Comparison of ENCODE assay signal across 8 cellular contexts in the genomic region with DNA sequence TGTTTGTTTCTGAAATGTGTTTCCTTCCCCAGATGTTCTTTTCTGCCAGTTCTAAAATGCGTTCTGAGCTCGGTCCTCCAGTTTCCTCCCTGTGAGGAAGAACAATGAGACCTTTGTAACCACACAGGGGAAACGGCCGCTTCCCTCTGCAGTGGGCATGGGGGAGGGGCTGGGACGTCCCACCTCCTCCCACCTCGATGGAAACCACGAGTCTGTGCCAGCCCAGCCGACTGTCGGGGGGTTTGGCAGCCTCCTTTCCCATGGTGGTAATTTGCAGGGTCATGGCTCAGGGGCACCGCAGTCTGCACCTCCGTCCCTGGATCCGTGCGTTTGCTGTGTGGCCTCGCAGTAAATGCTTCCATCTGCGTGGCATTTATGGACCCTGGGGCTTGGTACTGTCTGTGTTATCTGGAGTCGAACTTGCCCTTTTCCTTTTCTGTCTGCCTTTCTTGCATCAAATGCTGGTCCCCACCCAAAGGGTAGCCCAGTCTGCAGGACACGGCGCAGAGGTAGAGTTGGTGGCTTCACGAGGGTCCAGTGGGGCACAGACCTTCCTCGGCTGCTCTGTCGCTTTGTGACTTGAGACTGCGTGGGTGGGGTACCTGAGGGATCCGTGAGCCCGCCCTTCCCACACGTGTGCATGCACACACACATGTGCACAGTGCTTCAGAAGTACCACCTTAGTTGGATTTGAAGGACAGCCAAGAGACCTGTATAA. TPM values are rescaled to one million over a fixed set of nuclear protein-coding genes. Genes with fewer than 3 reads are reported as not detected.
DNase-seq lines count a peak whose midpoint lies in the region; ATAC-seq and TF ChIP-seq lines count a peak whose summit lies in the region.

No MANE protein-coding gene starts in this region.

- H3K27me3 ChIP-seq in testis (no peaks in the 10 kb centered on the region), PC-9 (ENCODE audit: insufficient read depth, low read depth) (no peaks in the 10 kb centered on the region)

- no peaks in the 10 kb centered on the region for H3K9me3 Mint-ChIP-seq in activated CD4-positive, alpha-beta T cell treated with anti-CD3 and anti-CD28 coated beads for 36 hours (ENCODE audit: low read depth)
- H3K9me3 Mint-ChIP-seq in activated naive CD8-positive, alpha-beta T cell (ENCODE audit: low read depth): no peaks in the 10 kb centered on the region

- no peak overlapping the region for H2AFZ ChIP-seq in PC-9

- no peak for TF ChIP-seq POLR2A in testis (IDR thresholded peaks at IDR 0.05)

- H3K36me3 ChIP-seq in testis (ENCODE audit: low read depth, missing control alignments) (no peaks in the 10 kb centered on the region), PC-9 (ENCODE audit: low read depth) (0 out of 2 replicates have a peak, but pooled peaks cover 4% of the 10 kb centered on the region)

- no peaks in the 10 kb centered on the region for H3K36me3 Mint-ChIP-seq in activated CD4-positive, alpha-beta T cell treated with anti-CD3 and anti-CD28 coated beads for 36 hours (ENCODE audit: low read depth)
- no peaks in the 10 kb centered on the region for H3K36me3 Mint-ChIP-seq in activated naive CD8-positive, alpha-beta T cell

- H3K27me3 Mint-ChIP-seq in activated CD4-positive, alpha-beta T cell treated with anti-CD3 and anti-CD28 coated beads for 36 hours: no peaks in the 10 kb centered on the region
- no peaks in the 10 kb centered on the region for H3K27me3 Mint-ChIP-seq in activated naive CD8-positive, alpha-beta T cell

- TF ChIP-seq CTCF in testis (IDR thresholded peaks at IDR 0.05) (no peak), PC-9 (conservative IDR thresholded peaks at IDR 0.05) (no peak)

- no peaks in the 10 kb centered on the region for H3F3A ChIP-seq in PC-9 (ENCODE audit: insufficient read depth, low read depth)

- POLR2A ChIA-PET in activated CD4-positive, alpha-beta T cell treated with anti-CD3 and anti-CD28 coated beads for 36 hours (lab: Charles Lee): interaction anchor here (0.6 kb wide), 1 partner anchor 10 kb away, joined by 6 read pairs; no protein-coding TSS in a partner anchor
- POLR2A ChIA-PET in PC-9 (lab: Charles Lee; ENCODE audit: unreplicated experiment): no interaction called here

- H3K4me3 ChIP-seq in testis (no peak overlapping the region), PC-9 (no peak overlapping the region)

- peaks cover 54% of the 10 kb centered on the region for H4K20me1 ChIP-seq in PC-9 (ENCODE audit: insufficient read depth)

- H3K9me2 ChIP-seq in PC-9 (ENCODE audit: insufficient read depth): no peaks in the 10 kb centered on the region

- intact Hi-C loops in activated CD4-positive, alpha-beta T cell treated with anti-CD3 and anti-CD28 coated beads for 36 hours (cut with DNase I, micrococcal nuclease): no loop called here
- intact Hi-C loops in testis (cut with DNase I; ENCODE audit: low total_unique reads): no loop called here
- intact Hi-C loops in PC-9 (cut with micrococcal nuclease; ENCODE audit: unreplicated experiment): no loop called here

- CTCF ChIA-PET in activated CD4-positive, alpha-beta T cell treated with anti-CD3 and anti-CD28 coated beads for 36 hours (lab: Charles Lee): no interaction called here
- CTCF ChIA-PET in PC-9 (lab: Charles Lee): no interaction called here

- H3K9me3 ChIP-seq in testis: no peaks in the 10 kb centered on the region
- H3K9me3 ChIP-seq in PC-9 (ENCODE audit: insufficient read depth, low read depth): no peaks in the 10 kb centered on the region

- BruUV-seq in PC-9 (replicated peaks; lab: Mats Ljungman, UMichigan): no TSS peak

- peak; percentile 28 for DNase-seq in activated CD4-positive, alpha-beta T cell treated with anti-CD3 and anti-CD28 coated beads for 36 hours
- no peak for DNase-seq in activated CD4-positive, alpha-beta T cell treated with anti-CD3 and anti-CD28 coated beads for 4 hours
- peak; percentile 51 for DNase-seq in kidney tubule cell (ENCODE audit: low spot score)
- peak; percentile 77 for DNase-seq in testis
- no peak for DNase-seq in NCI-H510A (lab: John Stamatoyannopoulos, UW)
- no peak for DNase-seq in PC-9

- WGBS in testis, 2 donors: 44 to 64% methylated on average over 21 to 25 of the region's 25 CpGs

- ATAC-seq in activated CD4-positive, alpha-beta T cell treated with anti-CD3 and anti-CD28 coated beads for 36 hours: peak; percentile 13
- no peak for ATAC-seq in GM21723 (IDR thresholded peaks at IDR 0.05; ENCODE audit: unreplicated experiment)

- H3K27ac ChIP-seq in testis (no peak overlapping the region), PC-9 (no peak overlapping the region)

- H3K27ac Mint-ChIP-seq in activated CD4-positive, alpha-beta T cell treated with anti-CD3 and anti-CD28 coated beads for 36 hours: no peak overlapping the region
- H3K27ac Mint-ChIP-seq in activated naive CD8-positive, alpha-beta T cell: no peak overlapping the region

- peaks cover 74% of the 10 kb centered on the region for H3K79me2 ChIP-seq in PC-9 (ENCODE audit: low read depth)

- H3K4me1 ChIP-seq in testis: peaks cover 31% of the 10 kb centered on the region
- no peaks in the 10 kb centered on the region for H3K4me1 ChIP-seq in PC-9 (replicated peaks; ENCODE audit: insufficient read depth)

- peaks cover 55% of the 10 kb centered on the region for H3K4me1 Mint-ChIP-seq in activated CD4-positive, alpha-beta T cell treated with anti-CD3 and anti-CD28 coated beads for 36 hours
- peaks cover 58% of the 10 kb centered on the region for H3K4me1 Mint-ChIP-seq in activated naive CD8-positive, alpha-beta T cell (ENCODE audit: low read depth)

- H3K4me2 ChIP-seq in PC-9: no peak overlapping the region

- no peak overlapping the region for H3K4me3 Mint-ChIP-seq in activated CD4-positive, alpha-beta T cell treated with anti-CD3 and anti-CD28 coated beads for 36 hours
- H3K4me3 Mint-ChIP-seq in activated naive CD8-positive, alpha-beta T cell: peak overlapping the region; percentile 63

RNA-seq across cellular contexts. Expression of gene LRP5, which starts 16.1 kb away (rescaled TPM):
- total RNA-seq in activated CD4-positive, alpha-beta T cell treated with anti-CD3 and anti-CD28 coated beads for 36 hours: 10 to 100 TPM; 11.7 to 13.6 TPM
- total RNA-seq in testis (10 to 100 TPM; 20.6 to 21.3 TPM), PC-9 (2021) (112 and 129 TPM in 2 replicates)
- polyA plus RNA-seq in testis (ENCODE audit: insufficient read depth, low read depth, low replicate concordance): 15.7 TPM

RNA-seq across cellular contexts. Expression of gene C11orf24, which starts 56.8 kb away (rescaled TPM):
- 10 to 100 TPM; 29.4 to 37.4 TPM for total RNA-seq in activated CD4-positive, alpha-beta T cell treated with anti-CD3 and anti-CD28 coated beads for 36 hours
- 10 to 100 TPM; 65.7 to 87.7 TPM for total RNA-seq in testis
- polyA plus RNA-seq in testis (ENCODE audit: insufficient read depth, low read depth, low replicate concordance): 29.6 TPM
- 27.2 and 37.7 TPM in 2 replicates for total RNA-seq in PC-9 (2021)

Comparison
In these comparisons a context has a peak if more than half of its experiments do, and no peak if none do; other contexts are left out.
1. DNase-seq: peak in activated CD4-positive, alpha-beta T cell treated with anti-CD3 and anti-CD28 coated beads for 36 hours (single experiment), kidney tubule cell (single experiment) and testis (single experiment); none in activated CD4-positive, alpha-beta T cell treated with anti-CD3 and anti-CD28 coated beads for 4 hours (0 of 2), NCI-H510A (single experiment) and PC-9 (0 of 2).